ENCODE assay signal across 8 cellular contexts in the genomic region with DNA sequence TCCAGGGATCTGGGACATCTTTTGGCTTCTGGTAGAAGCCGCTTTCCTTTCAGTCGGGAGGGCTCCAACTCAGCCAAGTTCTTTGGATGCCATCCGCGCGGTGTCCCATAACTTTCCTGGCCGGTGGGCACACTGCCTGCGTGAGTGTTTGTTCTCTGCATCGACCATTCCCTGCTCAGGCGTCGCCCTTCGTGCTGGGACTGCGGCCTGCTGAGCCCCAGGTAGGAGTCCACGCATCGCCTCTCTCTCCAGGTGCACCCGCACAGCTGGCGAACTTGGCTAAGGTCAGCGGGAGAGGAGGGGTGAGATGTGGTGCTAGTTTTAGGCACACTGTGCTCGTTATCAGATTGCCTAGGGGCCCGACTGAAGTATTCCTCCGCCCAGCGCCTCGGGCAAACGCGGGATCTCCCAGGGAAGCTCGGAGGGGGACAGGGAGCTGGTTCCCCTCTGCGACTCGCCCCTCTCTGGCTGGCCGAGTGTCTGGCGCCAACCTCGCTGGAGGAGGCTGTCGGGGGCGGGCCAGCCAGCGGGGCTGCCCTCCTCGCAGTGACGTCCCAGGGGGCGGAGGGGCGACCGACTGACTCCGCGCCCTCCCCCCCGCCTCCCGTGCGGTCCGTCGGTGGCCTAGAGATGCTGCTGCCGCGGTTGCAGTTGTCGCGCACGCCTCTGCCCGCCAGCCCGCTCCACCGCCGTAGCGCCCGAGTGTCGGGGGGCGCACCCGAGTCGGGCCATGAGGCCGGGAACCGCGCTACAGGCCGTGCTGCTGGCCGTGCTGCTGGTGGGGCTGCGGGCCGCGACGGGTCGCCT. TPM values are rescaled to one million over a fixed set of nuclear protein-coding genes. Genes with fewer than 3 reads are reported as not detected.
DNase-seq lines count a peak whose midpoint lies in the region; ATAC-seq and TF ChIP-seq lines count a peak whose summit lies in the region.

A gene with protein sequence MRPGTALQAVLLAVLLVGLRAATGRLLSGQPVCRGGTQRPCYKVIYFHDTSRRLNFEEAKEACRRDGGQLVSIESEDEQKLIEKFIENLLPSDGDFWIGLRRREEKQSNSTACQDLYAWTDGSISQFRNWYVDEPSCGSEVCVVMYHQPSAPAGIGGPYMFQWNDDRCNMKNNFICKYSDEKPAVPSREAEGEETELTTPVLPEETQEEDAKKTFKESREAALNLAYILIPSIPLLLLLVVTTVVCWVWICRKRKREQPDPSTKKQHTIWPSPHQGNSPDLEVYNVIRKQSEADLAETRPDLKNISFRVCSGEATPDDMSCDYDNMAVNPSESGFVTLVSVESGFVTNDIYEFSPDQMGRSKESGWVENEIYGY (plus strand): TSS at position 607 of the 807 bp plus-strand sequence. CDS start 124 bp downstream, at position 731.

- peak in 1 of 2 donors; percentile 18 for TF ChIP-seq POLR2A in vagina (IDR thresholded peaks at IDR 0.05)

- peak; percentile 28 for DNase-seq in CD1c-positive myeloid dendritic cell (ENCODE audit: extremely low spot score)
- DNase-seq in NCI-H1092 (lab: John Stamatoyannopoulos, UW), result peak; percentile 38
- DNase-seq in activated T-cell treated with anti-CD3 and anti-CD28 coated beads, Interleukin-2, amount 50 U/mL, for 72 hours, result peak; percentile 71 to 73
- peak; percentile 71 to 88 for DNase-seq in foreskin fibroblast
- DNase-seq in natural killer cell, result peak; percentile 47
- no peak for DNase-seq in vagina (ENCODE audit: extremely low spot score in 2 of 2)

- peaks cover 27% of the 10 kb centered on the region for H3K4me1 ChIP-seq in vagina

- H3K4me1 Mint-ChIP-seq in activated T-cell treated with anti-CD3 and anti-CD28 coated beads, Interleukin-2, amount 50 U/mL, for 72 hours (ENCODE audit: low read depth), result peaks cover 45% of the 10 kb centered on the region
- H3K4me1 Mint-ChIP-seq in natural killer cell, result peaks cover 24 to 30% of the 10 kb centered on the region in 2 donors

- H3K36me3 ChIP-seq in vagina, result no peaks in the 10 kb centered on the region

- peak within 1 kb of the TSS; percentile 62 for H3K27ac ChIP-seq in vagina

- H3K9me3 ChIP-seq in vagina, result no peaks in the 10 kb centered on the region

- TF ChIP-seq CTCF in foreskin fibroblast (IDR thresholded peaks at IDR 0.05; ENCODE audit: low read depth, low read length) (no peak), natural killer cell (IDR thresholded peaks at IDR 0.05) (no peak), vagina (IDR thresholded peaks at IDR 0.05) (no peak)

- intact Hi-C loops in natural killer cell (cut with micrococcal nuclease) (no loop called here), vagina (cut with DNase I) (no loop called here)

- H3K27me3 Mint-ChIP-seq in activated T-cell treated with anti-CD3 and anti-CD28 coated beads, Interleukin-2, amount 50 U/mL, for 72 hours (ENCODE audit: low read depth), result peaks cover 62% of the 10 kb centered on the region
- peaks cover 50 to 88% of the 10 kb centered on the region in 2 donors for H3K27me3 Mint-ChIP-seq in natural killer cell (ENCODE audit: low read depth in 2 of 2)

- peak; percentile 59 to 65 for ATAC-seq in activated T-cell treated with anti-CD3 and anti-CD28 coated beads, Interleukin-2, amount 50 U/mL, for 72 hours (replicated peaks in 1 of 2)
- ATAC-seq in natural killer cell, result peak; percentile 58 to 79 (median 68)
- ATAC-seq in GM18909 (IDR thresholded peaks at IDR 0.05; ENCODE audit: poor library complexity, unreplicated experiment), result no peak
- ATAC-seq in GM21717 (IDR thresholded peaks at IDR 0.05; ENCODE audit: unreplicated experiment), result no peak

- H3K27ac Mint-ChIP-seq in activated T-cell treated with anti-CD3 and anti-CD28 coated beads, Interleukin-2, amount 50 U/mL, for 72 hours, result peak within 1 kb of the TSS; percentile 85
- H3K27ac Mint-ChIP-seq in natural killer cell, result peak within 1 kb of the TSS in 1 of 2 donors; percentile 64

- no peaks in the 10 kb centered on the region for H3K9me3 Mint-ChIP-seq in activated T-cell treated with anti-CD3 and anti-CD28 coated beads, Interleukin-2, amount 50 U/mL, for 72 hours
- no peaks in the 10 kb centered on the region for H3K9me3 Mint-ChIP-seq in natural killer cell

- H3K27me3 ChIP-seq in vagina, result no peaks in the 10 kb centered on the region

- H3K4me3 ChIP-seq in foreskin fibroblast (ENCODE audit: low read depth in 1 of 2, low read length in 2 of 2) (peak within 1 kb of the TSS; percentile 69 to 84), vagina (peak within 1 kb of the TSS; percentile 65 to 83)

- no peaks in the 10 kb centered on the region for H3K36me3 Mint-ChIP-seq in activated T-cell treated with anti-CD3 and anti-CD28 coated beads, Interleukin-2, amount 50 U/mL, for 72 hours (ENCODE audit: insufficient read depth in 2 of 2)
- H3K36me3 Mint-ChIP-seq in natural killer cell, result no peaks in the 10 kb centered on the region

- peak within 1 kb of the TSS; percentile 79 to 86 for H3K4me3 Mint-ChIP-seq in activated T-cell treated with anti-CD3 and anti-CD28 coated beads, Interleukin-2, amount 50 U/mL, for 72 hours
- peak within 1 kb of the TSS; percentile 88 for H3K4me3 Mint-ChIP-seq in natural killer cell

RNA-seq across cellular contexts. Expression of the gene that starts here (rescaled TPM):
- total RNA-seq in activated T-cell treated with anti-CD3 and anti-CD28 coated beads, Interleukin-2, amount 50 U/mL, for 72 hours, result 10 to 100 TPM; 12.3 to 15.6 TPM
- total RNA-seq in natural killer cell (1 to 10 TPM in 1 of 3 donors, under 1 TPM in 1, not detected in 1; 0.94 to 1.8 TPM), vagina (22.3 TPM)

Comparison
In these comparisons a context has a peak if more than half of its experiments do, and no peak if none do; other contexts are left out.
1. DNase-seq: peak in CD1c-positive myeloid dendritic cell (single experiment), NCI-H1092 (single experiment), activated T-cell treated with anti-CD3 and anti-CD28 coated beads, Interleukin-2, amount 50 U/mL, for 72 hours (2 of 2), foreskin fibroblast (2 of 2) and natural killer cell (single experiment); none in vagina (0 of 2).
2. ATAC-seq: peak in activated T-cell treated with anti-CD3 and anti-CD28 coated beads, Interleukin-2, amount 50 U/mL, for 72 hours (2 of 2) and natural killer cell (3 of 3); none in GM18909 (single experiment) and GM21717 (single experiment).